Comparison of ENCODE assay signal across 21 cellular contexts in genomic region chr20:12798286-12798685, GRCh38.
"Had no signal": no experiment of that assay in that cellular context is flagged by ENCODE, and none has a peak within 500 bp of the region (broad histone marks: within the 10 kb centered on the region; RNA-seq: fewer than 3 reads in every experiment).

No MANE protein-coding gene starts in this region.

- H3K9me3 ChIP-seq: heart left ventricle, prostate gland, tibial artery, upper lobe of left lung, uterus had no signal

- H3K4me1 ChIP-seq: heart left ventricle, parathyroid adenoma, prostate gland, spleen, tibial artery, upper lobe of left lung, uterus had no signal

- H3K27me3 ChIP-seq: heart left ventricle, spleen, tibial artery, upper lobe of left lung, uterus had no signal

- H3K27me3 Mint-ChIP-seq: stimulated activated memory B cell treated with anti-CD40 and anti-IgM and Interleukin-4, amounts not matched to agents 10 μg/mL and 1 μg/mL and 100 μg/mL, for 72 hours; stimulated activated naive CD8-positive, alpha-beta T cell treated with anti-CD3 and anti-CD28 coated beads, Interleukin-15, Interleukin-2, amounts not matched to agents 100 ng/mL and 50 ng/mL, for 24 hours had no signal

- H3K36me3 ChIP-seq: heart left ventricle, prostate gland, spleen, tibial artery, upper lobe of left lung, uterus had no signal

- ATAC-seq: heart left ventricle; left lobe of liver; natural killer cell; sciatic nerve; stimulated activated memory B cell treated with anti-CD40 and anti-IgM and Interleukin-4, amounts not matched to agents 10 μg/mL and 1 μg/mL and 100 μg/mL, for 72 hours had no signal

- H3K27ac ChIP-seq: coronary artery, heart left ventricle, parathyroid adenoma, prostate gland, spleen, tibial artery, upper lobe of left lung, uterus had no signal

- H3K27ac Mint-ChIP-seq: mesothelial cell of epicardium; natural killer cell; stimulated activated memory B cell treated with anti-CD40 and anti-IgM and Interleukin-4, amounts not matched to agents 10 μg/mL and 1 μg/mL and 100 μg/mL, for 72 hours; stimulated activated naive CD8-positive, alpha-beta T cell treated with anti-CD3 and anti-CD28 coated beads, Interleukin-15, Interleukin-2, amounts not matched to agents 100 ng/mL and 50 ng/mL, for 24 hours had no signal

- H3K36me3 Mint-ChIP-seq: mesothelial cell of epicardium; natural killer cell; stimulated activated memory B cell treated with anti-CD40 and anti-IgM and Interleukin-4, amounts not matched to agents 10 μg/mL and 1 μg/mL and 100 μg/mL, for 72 hours had no signal

- H3K9me3 Mint-ChIP-seq: stimulated activated memory B cell treated with anti-CD40 and anti-IgM and Interleukin-4, amounts not matched to agents 10 μg/mL and 1 μg/mL and 100 μg/mL, for 72 hours; stimulated activated naive CD8-positive, alpha-beta T cell treated with anti-CD3 and anti-CD28 coated beads, Interleukin-15, Interleukin-2, amounts not matched to agents 100 ng/mL and 50 ng/mL, for 24 hours had no signal

- H3K4me3 Mint-ChIP-seq: mesothelial cell of epicardium; natural killer cell; stimulated activated memory B cell treated with anti-CD40 and anti-IgM and Interleukin-4, amounts not matched to agents 10 μg/mL and 1 μg/mL and 100 μg/mL, for 72 hours; stimulated activated naive CD8-positive, alpha-beta T cell treated with anti-CD3 and anti-CD28 coated beads, Interleukin-15, Interleukin-2, amounts not matched to agents 100 ng/mL and 50 ng/mL, for 24 hours had no signal

- H3K4me3 ChIP-seq: coronary artery, heart left ventricle, prostate gland, spleen, tibial artery, upper lobe of left lung, uterus had no signal

- DNase-seq: effector CD4-positive, alpha-beta T cell; heart left ventricle; hippocampal formation; kidney glomerular epithelial cell; natural killer cell; occipital lobe; spleen; stimulated activated CD4-positive, alpha-beta T cell treated with anti-CD3 and anti-CD28 coated beads, Interleukin-15, amount 100 ng/mL, for 24 hours; stimulated activated CD4-positive, alpha-beta T cell treated with anti-CD3 and anti-CD28 coated beads, Interleukin-1b, Interleukin-23, amount 100 ng/mL, for 48 hours; stimulated activated CD4-positive, alpha-beta T cell treated with anti-CD3 and anti-CD28 coated beads, Interleukin-4, amount 100 ng/mL, for 24 hours; tibial artery; upper lobe of left lung; uterus had no signal

- H3K4me1 Mint-ChIP-seq: natural killer cell; stimulated activated memory B cell treated with anti-CD40 and anti-IgM and Interleukin-4, amounts not matched to agents 10 μg/mL and 1 μg/mL and 100 μg/mL, for 72 hours had no signal
